In the genomic region with DNA sequence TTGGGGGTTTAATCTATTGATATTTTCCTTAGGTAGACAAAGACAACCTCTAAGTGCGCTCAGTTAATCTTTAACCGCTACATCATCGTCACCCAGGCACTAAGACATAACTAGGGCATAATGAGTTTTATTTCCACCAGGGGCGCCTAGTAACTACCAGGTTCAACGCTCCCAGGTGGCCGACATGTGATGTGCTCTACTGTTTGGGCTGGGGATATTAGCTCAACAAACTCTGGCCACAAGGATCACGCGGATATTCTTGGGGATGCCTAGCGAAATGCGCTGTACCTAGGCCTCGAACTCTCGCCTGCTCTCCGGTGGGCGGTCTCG, we compare ENCODE assay signal across 8 cellular contexts. TPM values are rescaled to one million over a fixed set of nuclear protein-coding genes. Genes with fewer than 3 reads are reported as not detected.
A peak's percentile ranks its signal among the peaks of the same experiment; 100 is the strongest.
DNase-seq lines count a peak whose midpoint lies in the region; ATAC-seq and TF ChIP-seq lines count a peak whose summit lies in the region.

No MANE protein-coding gene starts in this region.

- H3K4me2 ChIP-seq in parathyroid adenoma (ENCODE audit: low read length), result peak overlapping the region; percentile 83

- H3K9me3 ChIP-seq in CD4-positive, alpha-beta T cell (ENCODE audit: control insufficient read depth, low read length), result no peaks in the 10 kb centered on the region
- no peaks in the 10 kb centered on the region for H3K9me3 ChIP-seq in parathyroid adenoma (ENCODE audit: control insufficient read depth, low read length)

- H3K9ac ChIP-seq in parathyroid adenoma, result peak overlapping the region; percentile 35

- H3K4me3 ChIP-seq in foreskin fibroblast (ENCODE audit: low read depth in 1 of 2, low read length in 2 of 2) (peak overlapping the region; percentile 98 to 99), parathyroid adenoma (ENCODE audit: low read depth, low read length) (peak overlapping the region; percentile 84)

- intact Hi-C loops in CD4-positive, alpha-beta T cell (cut with DNase I, micrococcal nuclease), result loop anchor here (2.0 to 10.0 kb wide), 10 partner anchors 36 to 1074 kb away; a partner anchor contains a TSS

- POLR2A ChIA-PET in CD4-positive, alpha-beta T cell (lab: Charles Lee), result interaction anchor here (0.6 to 3.0 kb wide), 28 partner anchors 14 to 698 kb away, joined by 3 to 67 read pairs (median 4); a partner anchor contains a TSS

- in situ Hi-C loops in KBM-7 (cut with MboI; ENCODE audit: low pct_unique_long_range_greater_than_20kb, low sequenced_read_pairs), result no loop called here

- peak overlapping the region; percentile 96 for H3K4me3 Mint-ChIP-seq in CD4-positive, alpha-beta T cell

- peak overlapping the region; percentile 99 for H3K27ac Mint-ChIP-seq in CD4-positive, alpha-beta T cell

- no peaks in the 10 kb centered on the region for H3K27me3 ChIP-seq in CD4-positive, alpha-beta T cell (ENCODE audit: control insufficient read depth, insufficient read depth, low read length)
- no peaks in the 10 kb centered on the region for H3K27me3 ChIP-seq in parathyroid adenoma (ENCODE audit: control insufficient read depth, insufficient read depth, low read length)

- peak; percentile 59 for ATAC-seq in CD4-positive, alpha-beta T cell (ENCODE audit: poor library complexity)
- ATAC-seq in GM18909 (IDR thresholded peaks at IDR 0.05; ENCODE audit: poor library complexity, unreplicated experiment), result peak; percentile 60
- peak; percentile 55 for ATAC-seq in HG03135 (IDR thresholded peaks at IDR 0.05; ENCODE audit: unreplicated experiment)

- H3K9me3 Mint-ChIP-seq in CD4-positive, alpha-beta T cell, result no peaks in the 10 kb centered on the region

- peak in 8 of 10 experiments; percentile 50 to 73 (median 59) for DNase-seq in CD4-positive, alpha-beta T cell
- DNase-seq in NCI-H510A treated with DMSO at 0.1 percent for 48 hours (lab: John Stamatoyannopoulos, UW) (peak; percentile 46), foreskin fibroblast (no peak), KBM-7 (no peak)
- DNase-seq in activated CD8-positive, alpha-beta memory T cell treated with anti-CD3 and anti-CD28 coated beads, Interleukin-2, amount 50 U/mL, for 1 hour (ENCODE audit: extremely low read depth), result peak; percentile 54

- H2AFZ ChIP-seq in parathyroid adenoma, result peak overlapping the region; percentile 91

- H3K36me3 Mint-ChIP-seq in CD4-positive, alpha-beta T cell (ENCODE audit: low read depth), result peaks cover 26% of the 10 kb centered on the region

- H3K4me1 ChIP-seq in parathyroid adenoma, result no peaks in the 10 kb centered on the region

- peaks cover 12% of the 10 kb centered on the region for H3K79me2 ChIP-seq in parathyroid adenoma

- H3K4me1 Mint-ChIP-seq in CD4-positive, alpha-beta T cell (ENCODE audit: low read depth), result peaks cover 75% of the 10 kb centered on the region

- CTCF ChIA-PET in CD4-positive, alpha-beta T cell (lab: Charles Lee), result interaction anchor here (0.6 to 2.0 kb wide), 9 partner anchors 16 to 920 kb away, joined by 3 to 5 read pairs (median 3); a partner anchor contains a TSS

- H3K27me3 Mint-ChIP-seq in CD4-positive, alpha-beta T cell, result no peaks in the 10 kb centered on the region

- H3K36me3 ChIP-seq in parathyroid adenoma (ENCODE audit: control insufficient read depth, insufficient read depth, low read length), result no peaks in the 10 kb centered on the region

- TF ChIP-seq CTCF in CD4-positive, alpha-beta T cell (IDR thresholded peaks at IDR 0.05), result peak; percentile 57
- TF ChIP-seq CTCF in foreskin fibroblast (IDR thresholded peaks at IDR 0.05; ENCODE audit: low read depth, low read length) (peak; percentile 30), parathyroid adenoma (IDR thresholded peaks at IDR 0.05) (peak; percentile 20)

- peak overlapping the region; percentile 93 for H3K27ac ChIP-seq in CD4-positive, alpha-beta T cell (ENCODE audit: low read depth, low read length)
- H3K27ac ChIP-seq in parathyroid adenoma, result peak overlapping the region; percentile 92

RNA-seq across cellular contexts. Expression of a gene that starts 0.9 kb away (rescaled TPM):
- total RNA-seq in CD4-positive, alpha-beta T cell, result 10 to 100 TPM; 23.3 to 23.6 TPM

Comparison
In these comparisons a context has a peak if more than half of its experiments do, and no peak if none do; other contexts are left out.
1. DNase-seq: peak in CD4-positive, alpha-beta T cell (8 of 10), NCI-H510A treated with DMSO at 0.1 percent for 48 hours (single experiment) and activated CD8-positive, alpha-beta memory T cell treated with anti-CD3 and anti-CD28 coated beads, Interleukin-2, amount 50 U/mL, for 1 hour (single experiment); none in foreskin fibroblast (0 of 2) and KBM-7 (single experiment).
2. Peak in every context shown above with its lines, with median percentiles within 50 percentile points of each other: ATAC-seq and CTCF ChIP-seq.